10 cellular contexts compared by ENCODE assay signal in genomic region chrX:47358387-47359065, GRCh38. TPM values are rescaled to one million over a fixed set of nuclear protein-coding genes. Genes with fewer than 3 reads are reported as not detected.
DNase-seq lines count a peak whose midpoint lies in the region; ATAC-seq and TF ChIP-seq lines count a peak whose summit lies in the region.
"Had no signal": no experiment of that assay in that cellular context is flagged by ENCODE, and none has a peak within 500 bp of the region (broad histone marks: within the 10 kb centered on the region; RNA-seq: fewer than 3 reads in every experiment).

No MANE protein-coding gene starts in this region.

- H3K27ac ChIP-seq in CD4-positive, CD25-positive, alpha-beta regulatory T cell (ENCODE audit: insufficient read depth, low read length, poor library complexity, severe bottlenecking) = peak overlapping the region; percentile 57
- H3K27ac ChIP-seq in Karpas-422 (ENCODE audit: low read length) (no peak overlapping the region), MM.1S (ENCODE audit: low read length) (no peak overlapping the region)

- H4K20me1 ChIP-seq in Karpas-422 (ENCODE audit: insufficient read depth, low read depth, low read length) (no peaks in the 10 kb centered on the region), MM.1S (ENCODE audit: insufficient read depth, low read length) (no peaks in the 10 kb centered on the region)

- H3F3A ChIP-seq in MM.1S (ENCODE audit: insufficient read depth, low read length) = no peaks in the 10 kb centered on the region

- no peaks in the 10 kb centered on the region for H3K36me3 Mint-ChIP-seq in CD4-positive, CD25-positive, alpha-beta regulatory T cell

- peaks cover 13% of the 10 kb centered on the region for H3K4me1 ChIP-seq in CD4-positive, CD25-positive, alpha-beta regulatory T cell (ENCODE audit: control insufficient read depth, insufficient read depth, low read length, poor library complexity, severe bottlenecking)
- H3K4me1 ChIP-seq in Karpas-422 (ENCODE audit: low read length) (peaks cover 20% of the 10 kb centered on the region), MM.1S (ENCODE audit: low read length) (no peaks in the 10 kb centered on the region), BE2C (no peaks in the 10 kb centered on the region)

- peak in 2 of 3 donors; percentile 49 to 68 for DNase-seq in CD4-positive, CD25-positive, alpha-beta regulatory T cell
- DNase-seq in Karpas-422 = no peak
- DNase-seq in activated CD4-positive, alpha-beta T cell treated with anti-CD3 and anti-CD28 coated beads, Interleukin-2, amount 50 U/mL, for 1 hour = peak; percentile 7
- peak; percentile 14 for DNase-seq in iris pigment epithelial cell (ENCODE audit: low read depth)
- DNase-seq in MM.1S = no peak
- DNase-seq in NCI-H2171 (lab: John Stamatoyannopoulos, UW) = no peak
- no peak for DNase-seq in BE2C
- DNase-seq in HT-29 (ENCODE audit: low spot score) = no peak
- DNase-seq: activated CD4-positive, CD25-positive, alpha-beta regulatory T cell; caudate nucleus had no signal

- H3K27ac Mint-ChIP-seq in CD4-positive, CD25-positive, alpha-beta regulatory T cell = peak overlapping the region; percentile 89 to 91 (median 90)

- peak overlapping the region; percentile 67 for H3K4me3 ChIP-seq in CD4-positive, CD25-positive, alpha-beta regulatory T cell (ENCODE audit: low read depth, low read length)
- H3K4me3 ChIP-seq in Karpas-422 (ENCODE audit: low read length) (no peak overlapping the region), MM.1S (ENCODE audit: low read length) (no peak overlapping the region), BE2C (ENCODE audit: low read depth, low read length) (no peak overlapping the region)

- H3K27me3 ChIP-seq in CD4-positive, CD25-positive, alpha-beta regulatory T cell (ENCODE audit: control insufficient read depth, insufficient read depth, low read length) = no peaks in the 10 kb centered on the region
- H3K27me3 ChIP-seq in Karpas-422 (ENCODE audit: low read length) (no peaks in the 10 kb centered on the region), MM.1S (replicated peaks; ENCODE audit: insufficient read depth, low read length) (no peaks in the 10 kb centered on the region), BE2C (no peaks in the 10 kb centered on the region)

- H3K27me3 Mint-ChIP-seq in CD4-positive, CD25-positive, alpha-beta regulatory T cell = no peaks in the 10 kb centered on the region

- no peak overlapping the region for H3K9ac ChIP-seq in Karpas-422 (ENCODE audit: low read length)
- H3K9ac ChIP-seq in MM.1S (ENCODE audit: low read length) = no peak overlapping the region

- no peaks in the 10 kb centered on the region for H3K36me3 ChIP-seq in CD4-positive, CD25-positive, alpha-beta regulatory T cell (ENCODE audit: control insufficient read depth, insufficient read depth, low read length)
- H3K36me3 ChIP-seq in Karpas-422 (ENCODE audit: insufficient read depth, low read length) = no peaks in the 10 kb centered on the region
- no peaks in the 10 kb centered on the region for H3K36me3 ChIP-seq in MM.1S (replicated peaks; ENCODE audit: insufficient read depth, low read length)
- H3K36me3 ChIP-seq in BE2C = no peaks in the 10 kb centered on the region

- peaks cover 0 to 1% (median 0%) of the 10 kb centered on the region in 7 donors for H3K9me3 Mint-ChIP-seq in CD4-positive, CD25-positive, alpha-beta regulatory T cell

- H3K9me2 ChIP-seq in Karpas-422 (replicated peaks; ENCODE audit: insufficient read depth, low read length) (no peaks in the 10 kb centered on the region), MM.1S (replicated peaks; ENCODE audit: insufficient read depth, low read length) (no peaks in the 10 kb centered on the region)

- peak; percentile 57 to 58 for ATAC-seq in CD4-positive, CD25-positive, alpha-beta regulatory T cell (ENCODE audit: low read depth in 2 of 2)

- TF ChIP-seq CTCF in MM.1S (IDR thresholded peaks at IDR 0.05; ENCODE audit: low read length) (no peak), BE2C (IDR thresholded peaks at IDR 0.05; ENCODE audit: low read depth, low read length) (no peak)

- H2AFZ ChIP-seq in Karpas-422 (ENCODE audit: low read length) (peak overlapping the region; percentile 71; the same call in 1 of the 2 replicates), MM.1S (ENCODE audit: low read length) (no peak overlapping the region)

- H3K79me2 ChIP-seq in Karpas-422 (ENCODE audit: low read length) = no peaks in the 10 kb centered on the region
- no peaks in the 10 kb centered on the region for H3K79me2 ChIP-seq in MM.1S (ENCODE audit: low read length)

- no peak overlapping the region for H3K4me2 ChIP-seq in Karpas-422 (ENCODE audit: low read depth, low read length, poor library complexity, severe bottlenecking)
- H3K4me2 ChIP-seq in MM.1S (ENCODE audit: low read depth, low read length) = no peak overlapping the region

- peak overlapping the region; percentile 57 to 82 (median 69) for H3K4me3 Mint-ChIP-seq in CD4-positive, CD25-positive, alpha-beta regulatory T cell

- peaks cover 0 to 32% (median 13%) of the 10 kb centered on the region in 4 donors for H3K4me1 Mint-ChIP-seq in CD4-positive, CD25-positive, alpha-beta regulatory T cell

- no peaks in the 10 kb centered on the region for H3K9me3 ChIP-seq in CD4-positive, CD25-positive, alpha-beta regulatory T cell (ENCODE audit: control insufficient read depth in 2 of 2, low read length in 2 of 2)
- H3K9me3 ChIP-seq in Karpas-422 (ENCODE audit: low read length) = no peaks in the 10 kb centered on the region
- no peaks in the 10 kb centered on the region for H3K9me3 ChIP-seq in MM.1S (replicated peaks; ENCODE audit: insufficient read depth, low read length)
- H3K9me3 ChIP-seq in BE2C = no peaks in the 10 kb centered on the region

RNA-seq across cellular contexts. Expression of gene ZNF157, which starts 11.9 kb away (rescaled TPM):
- 0.17 TPM for total RNA-seq in CD4-positive, CD25-positive, alpha-beta regulatory T cell
- polyA plus RNA-seq in CD4-positive, CD25-positive, alpha-beta regulatory T cell = under 1 TPM in 3 of 4 donors, not detected in 1; 0.17 to 0.91 (median 0.46) TPM
- total RNA-seq in Karpas-422 (2014; rRNA removed; shearing (Covaris generic); ENCODE audit: low replicate concordance) = 0.52 and 0.90 TPM in 2 replicates
- 0.19 TPM for polyA plus RNA-seq in BE2C (2012; ENCODE audit: insufficient read depth, insufficient read length, low read depth)
- total RNA-seq in HT-29 (2014; rRNA removed; shearing (Covaris generic)) = not detected in 2 replicates

Comparison
In these comparisons a context has a peak if more than half of its experiments do, and no peak if none do; other contexts are left out.
1. DNase-seq: peak in CD4-positive, CD25-positive, alpha-beta regulatory T cell (2 of 3), activated CD4-positive, alpha-beta T cell treated with anti-CD3 and anti-CD28 coated beads, Interleukin-2, amount 50 U/mL, for 1 hour (single experiment) and iris pigment epithelial cell (single experiment); none in Karpas-422 (single experiment), MM.1S (single experiment), NCI-H2171 (single experiment), BE2C (single experiment) and HT-29 (single experiment).